Comparison of ENCODE assay signal across 1 cellular context in the genomic region with DNA sequence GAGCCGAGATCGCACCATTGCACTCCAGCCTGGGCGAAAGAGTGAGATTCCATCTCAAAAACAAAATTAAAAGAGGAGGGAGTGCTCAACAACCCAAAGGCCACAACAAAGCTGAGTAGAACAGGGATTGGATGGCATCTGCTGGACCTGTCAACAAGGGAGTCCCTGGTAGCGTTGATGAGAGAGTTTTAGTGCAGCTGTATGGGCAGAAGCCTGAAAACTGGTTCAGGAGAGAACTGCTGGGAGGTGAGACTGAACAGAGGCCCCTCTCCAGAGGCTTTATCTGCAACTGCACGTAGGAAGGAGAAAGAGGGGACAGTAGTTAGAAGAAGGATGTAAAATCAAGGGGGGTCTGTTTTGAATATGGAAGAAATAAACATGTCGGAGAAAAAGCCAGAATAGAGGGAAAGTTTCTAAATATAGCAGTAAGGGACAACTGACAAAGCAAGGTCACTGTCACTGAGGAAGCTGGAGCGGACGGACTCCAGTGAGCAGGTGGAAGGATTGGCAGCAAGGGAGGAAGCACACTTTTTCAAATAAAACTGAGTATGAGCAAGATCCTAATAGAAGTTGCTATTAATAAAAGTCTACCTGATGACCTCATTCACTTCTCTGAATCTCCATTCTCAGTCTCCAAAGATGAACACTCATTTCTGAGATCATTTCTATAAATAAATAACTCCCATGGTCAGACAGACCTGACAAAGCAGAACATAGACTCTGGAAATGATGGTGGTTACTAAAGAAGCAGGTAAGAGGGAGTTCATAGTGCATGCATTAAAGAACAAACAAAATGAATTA.
A peak's percentile ranks its signal among the peaks of the same experiment; 100 is the strongest.
TF ChIP-seq lines count a peak whose summit lies in the region.

No MANE protein-coding gene starts in this region.

TF ChIP-seq in GM12878, 131 proteins besides CTCF, POLR2A, EP300 and RAD21 (continued from another document):
- TF ChIP-seq, protein P1, sequence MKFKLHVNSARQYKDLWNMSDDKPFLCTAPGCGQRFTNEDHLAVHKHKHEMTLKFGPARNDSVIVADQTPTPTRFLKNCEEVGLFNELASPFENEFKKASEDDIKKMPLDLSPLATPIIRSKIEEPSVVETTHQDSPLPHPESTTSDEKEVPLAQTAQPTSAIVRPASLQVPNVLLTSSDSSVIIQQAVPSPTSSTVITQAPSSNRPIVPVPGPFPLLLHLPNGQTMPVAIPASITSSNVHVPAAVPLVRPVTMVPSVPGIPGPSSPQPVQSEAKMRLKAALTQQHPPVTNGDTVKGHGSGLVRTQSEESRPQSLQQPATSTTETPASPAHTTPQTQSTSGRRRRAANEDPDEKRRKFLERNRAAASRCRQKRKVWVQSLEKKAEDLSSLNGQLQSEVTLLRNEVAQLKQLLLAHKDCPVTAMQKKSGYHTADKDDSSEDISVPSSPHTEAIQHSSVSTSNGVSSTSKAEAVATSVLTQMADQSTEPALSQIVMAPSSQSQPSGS (IDR thresholded peaks at IDR 0.05; ENCODE audit: low read length), result peak; percentile 70
- TF ChIP-seq NFIC (IDR thresholded peaks at IDR 0.05; ENCODE audit: low read depth, low read length) (peak; percentile 43; the same call in 1 of the 2 replicates), ATF7 (IDR thresholded peaks at IDR 0.05; ENCODE audit: low read depth) (peak; percentile 56)
